1 cellular context compared by ENCODE assay signal in the genomic region with DNA sequence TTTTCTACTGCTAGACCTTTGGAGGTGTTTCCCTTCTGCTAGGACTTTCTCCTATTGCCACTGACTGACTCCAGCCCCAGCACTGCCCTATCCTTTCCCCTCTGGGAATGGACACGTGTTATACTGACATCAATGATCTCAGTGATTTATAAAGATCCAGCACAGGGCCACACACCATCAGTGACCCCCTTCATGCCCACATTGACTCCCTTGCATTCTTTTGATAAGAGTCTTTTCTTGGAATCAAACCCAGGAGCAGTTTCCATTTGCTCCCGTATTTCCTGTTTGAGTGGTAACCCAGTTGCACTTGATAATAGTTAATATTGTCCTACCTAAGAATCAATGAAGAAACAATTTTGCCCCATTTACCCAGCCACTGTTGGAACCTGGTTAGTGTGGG.
TF ChIP-seq lines count a peak whose summit lies in the region.

No MANE protein-coding gene starts in this region.

TF ChIP-seq in endothelial cell of umbilical vein, 7 proteins besides CTCF, POLR2A, EP300 and RAD21:
- TF ChIP-seq, protein P1, sequence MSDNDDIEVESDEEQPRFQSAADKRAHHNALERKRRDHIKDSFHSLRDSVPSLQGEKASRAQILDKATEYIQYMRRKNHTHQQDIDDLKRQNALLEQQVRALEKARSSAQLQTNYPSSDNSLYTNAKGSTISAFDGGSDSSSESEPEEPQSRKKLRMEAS (IDR thresholded peaks at IDR 0.05; ENCODE audit: insufficient read depth, insufficient read length), result no peak
- no peak for TF ChIP-seq GATA2 (IDR thresholded peaks at IDR 0.05; ENCODE audit: insufficient read depth, insufficient read length, low read depth, low read length)
- no peak for TF ChIP-seq POLR2AphosphoS5 (IDR thresholded peaks at IDR 0.05; ENCODE audit: insufficient read depth, low read depth, low read length)
- no peak for TF ChIP-seq MYC (IDR thresholded peaks at IDR 0.05; ENCODE audit: low read depth, low read length)
- TF ChIP-seq JUN (IDR thresholded peaks at IDR 0.05; ENCODE audit: borderline replicate concordance, insufficient read depth, insufficient read length, low read depth), result no peak
- TF ChIP-seq FOS (IDR thresholded peaks at IDR 0.05; ENCODE audit: borderline replicate concordance, insufficient read depth, low read length), result no peak
- no peak for TF ChIP-seq EZH2 (IDR thresholded peaks at IDR 0.05; ENCODE audit: borderline replicate concordance, low read depth, low read length, severe bottlenecking)
